ENCODE assay signal across 8 cellular contexts in genomic region chr12:6534914-6535696, GRCh38. TPM values are rescaled to one million over a fixed set of nuclear protein-coding genes. Genes with fewer than 3 reads are reported as not detected.
DNase-seq lines count a peak whose midpoint lies in the region; ATAC-seq and TF ChIP-seq lines count a peak whose summit lies in the region.

No MANE protein-coding gene starts in this region.

- H3K27me3 Mint-ChIP-seq in endodermal cell (ENCODE audit: insufficient read depth) (no peaks in the 10 kb centered on the region), mesothelial cell of epicardium (ENCODE audit: low read depth) (no peaks in the 10 kb centered on the region)

- no peak for TF ChIP-seq CTCF in GM10248 (IDR thresholded peaks at IDR 0.05; ENCODE audit: control extremely low read depth, extremely low read depth, low read depth, missing control alignments)
- TF ChIP-seq CTCF in endodermal cell (conservative IDR thresholded peaks at IDR 0.05): peak; percentile 20
- no peak for TF ChIP-seq CTCF in mesothelial cell of epicardium (IDR thresholded peaks at IDR 0.05; ENCODE audit: unreplicated experiment)

- H3K4me3 Mint-ChIP-seq in endodermal cell (peak overlapping the region; percentile 96), mesothelial cell of epicardium (peak overlapping the region; percentile 91)

- DNase-seq in GM10248 (ENCODE audit: extremely low spot score): peak; percentile 53
- DNase-seq in NCI-H82 treated with DMSO at 0.1 percent for 48 hours (lab: John Stamatoyannopoulos, UW; ENCODE audit: unreplicated experiment): peak; percentile 21
- DNase-seq in activated CD8-positive, alpha-beta memory T cell treated with anti-CD3 and anti-CD28 coated beads, Interleukin-2, amount 50 U/mL, for 4 hours: peak; percentile 69
- DNase-seq in endodermal cell: peak; percentile 89
- peak in 1 of 2 experiments; percentile 73 for DNase-seq in mesothelial cell of epicardium (ENCODE audit: low spot score in 2 of 2, unreplicated experiment in 2 of 2)
- peak; percentile 38 to 53 for DNase-seq in stimulated activated CD8-positive, alpha-beta memory T cell treated with anti-CD3 and anti-CD28 coated beads, Interleukin-2, amount 100 ng/mL, for 1 hour (ENCODE audit: low read depth in 2 of 2)

- H3K9me3 Mint-ChIP-seq in endodermal cell: no peaks in the 10 kb centered on the region
- H3K9me3 Mint-ChIP-seq in mesothelial cell of epicardium: no peaks in the 10 kb centered on the region

- peaks cover 66% of the 10 kb centered on the region for H3K36me3 Mint-ChIP-seq in endodermal cell (ENCODE audit: low read depth)
- peaks cover 23% of the 10 kb centered on the region for H3K36me3 Mint-ChIP-seq in mesothelial cell of epicardium

- H3K4me1 ChIP-seq in endodermal cell (ENCODE audit: control insufficient read depth, insufficient read depth, low read length): peaks cover 4% of the 10 kb centered on the region

- POLR2A ChIA-PET in GM10248 (lab: Yijun Ruan, JAX): interaction anchor here (0.6 to 1.6 kb wide), 17 partner anchors 12 to 316 kb away, joined by 3 to 16 read pairs (median 6); partner anchors contain the start of genes CDCA3, COPS7A, MRPL51 and NOP2

- H3K9me3 ChIP-seq in endodermal cell (ENCODE audit: control insufficient read depth, low read length): no peaks in the 10 kb centered on the region

- peak overlapping the region; percentile 92 for H3K27ac ChIP-seq in endodermal cell (ENCODE audit: low read depth, low read length)

- H3K27me3 ChIP-seq in endodermal cell (ENCODE audit: control insufficient read depth, insufficient read depth, low read length, poor library complexity, severe bottlenecking): no peaks in the 10 kb centered on the region

- CTCF ChIA-PET in GM10248 (lab: Yijun Ruan, JAX): interaction anchor here (0.8 to 11.4 kb wide), 6 partner anchors 20 to 231 kb away, joined by 3 to 280 read pairs (median 4); partner anchors contain the start of genes IFFO1, NOP2, PTMS and VAMP1

- H3K27ac Mint-ChIP-seq in endodermal cell (peak overlapping the region; percentile 99), mesothelial cell of epicardium (peak overlapping the region; percentile 89)

- peaks cover 60% of the 10 kb centered on the region for H3K36me3 ChIP-seq in endodermal cell (ENCODE audit: control insufficient read depth, insufficient read depth, low read length)

- peak overlapping the region; percentile 95 for H3K4me3 ChIP-seq in endodermal cell (ENCODE audit: low read length)

- H3K4me1 Mint-ChIP-seq in endodermal cell: peaks cover 35% of the 10 kb centered on the region
- H3K4me1 Mint-ChIP-seq in mesothelial cell of epicardium: peaks cover 59% of the 10 kb centered on the region

- H3K9ac ChIP-seq in endodermal cell (ENCODE audit: extremely low read depth, low read length, poor library complexity, severe bottlenecking): peak overlapping the region; percentile 96

- ATAC-seq in HG03025 (IDR thresholded peaks at IDR 0.05; ENCODE audit: low FRiP score, unreplicated experiment) (peak; percentile 15), HG03378 (IDR thresholded peaks at IDR 0.05; ENCODE audit: unreplicated experiment) (no peak)

- WGBS in endodermal cell (ENCODE audit: insufficient coverage in 1 of 2, insufficient read length in 1 of 2), 2 experiments: 0 to 1% methylated on average over 28 to 55 of the region's 55 CpGs

RNA-seq across cellular contexts. Expression of gene GAPDH, which starts 0.8 kb away (rescaled TPM):
- total RNA-seq in endodermal cell: 1,000 to 10,000 TPM; 2,848 to 5,273 TPM
- polyA plus RNA-seq in endodermal cell (2013, experiment 1 of 2): 3,905 TPM
- 3,777 TPM for polyA plus RNA-seq in endodermal cell (2013, experiment 2 of 2)
- 2,078 to 2,104 TPM (median 2,089 TPM) in 3 replicates for total RNA-seq in mesothelial cell of epicardium

RNA-seq across cellular contexts. Expression of gene IFFO1, which starts 20.7 kb away (rescaled TPM):
- 10 to 100 TPM; 10.9 to 30.7 TPM for total RNA-seq in endodermal cell
- 16.6 TPM for polyA plus RNA-seq in endodermal cell (2013, experiment 1 of 2)
- 14.0 TPM for polyA plus RNA-seq in endodermal cell (2013, experiment 2 of 2)
- 14.8 to 16.1 TPM (median 14.8 TPM) in 3 replicates for total RNA-seq in mesothelial cell of epicardium

RNA-seq across cellular contexts. Expression of gene NOP2, which starts 33.0 kb away (rescaled TPM):
- total RNA-seq in endodermal cell (100 to 1,000 TPM in 1 of 2 donors, 10 to 100 TPM in 1; 51.6 to 135 TPM), mesothelial cell of epicardium (51.8 to 58.6 TPM (median 56.6 TPM) in 3 replicates)
- 43.2 TPM for polyA plus RNA-seq in endodermal cell (2013, experiment 1 of 2)
- 38.9 TPM for polyA plus RNA-seq in endodermal cell (2013, experiment 2 of 2)

RNA-seq across cellular contexts. Expression of gene NCAPD2, which starts 41.2 kb away (rescaled TPM):
- 100 to 1,000 TPM in 1 of 2 donors, 10 to 100 TPM in 1; 90.3 to 150 TPM for total RNA-seq in endodermal cell
- 118 TPM for polyA plus RNA-seq in endodermal cell (2013, experiment 1 of 2)
- 118 TPM for polyA plus RNA-seq in endodermal cell (2013, experiment 2 of 2)
- 56.3 to 62.6 TPM (median 57.1 TPM) in 3 replicates for total RNA-seq in mesothelial cell of epicardium

RNA-seq across cellular contexts. Expression of gene MRPL51, which starts 42.0 kb away (rescaled TPM):
- 100 to 1,000 TPM; 196 to 450 TPM for total RNA-seq in endodermal cell
- polyA plus RNA-seq in endodermal cell (2013, experiment 1 of 2): 216 TPM
- polyA plus RNA-seq in endodermal cell (2013, experiment 2 of 2): 234 TPM
- 137 to 148 TPM (median 145 TPM) in 3 replicates for total RNA-seq in mesothelial cell of epicardium
